In genomic region chrX:140091276-140091886, GRCh38 we compare ENCODE assay signal across 8 cellular contexts.
DNase-seq lines count a peak whose midpoint lies in the region; ATAC-seq and TF ChIP-seq lines count a peak whose summit lies in the region.

No MANE protein-coding gene starts in this region.

- H3K27me3 Mint-ChIP-seq in activated T-helper 17 cell treated with anti-CD3 and anti-CD28 coated beads, Interleukin-2, amount 50 U/mL, for 72 hours: no peaks in the 10 kb centered on the region
- peaks cover 26% of the 10 kb centered on the region for H3K27me3 Mint-ChIP-seq in progenitor cell of endocrine pancreas

- no peak overlapping the region for H3K27ac Mint-ChIP-seq in activated T-helper 17 cell treated with anti-CD3 and anti-CD28 coated beads, Interleukin-2, amount 50 U/mL, for 72 hours
- H3K27ac Mint-ChIP-seq in progenitor cell of endocrine pancreas: no peak overlapping the region

- no peaks in the 10 kb centered on the region for H3K4me1 Mint-ChIP-seq in activated T-helper 17 cell treated with anti-CD3 and anti-CD28 coated beads, Interleukin-2, amount 50 U/mL, for 72 hours
- peaks cover 12% of the 10 kb centered on the region for H3K4me1 Mint-ChIP-seq in progenitor cell of endocrine pancreas (ENCODE audit: low read depth)

- in situ Hi-C loops in GM13977 (cut with MboI; ENCODE audit: low pct_unique_long_range_greater_than_20kb, low sequenced_read_pairs, unreplicated experiment): no loop called here

- peak in 2 of 3 experiments; percentile 17 to 32 for DNase-seq in NCI-H1417 (lab: John Stamatoyannopoulos, UW)
- DNase-seq in NCI-H1417 treated with DMSO at 0.1 percent for 48 hours (lab: John Stamatoyannopoulos, UW): no peak
- DNase-seq in head of caudate nucleus: peak in 36 of 42 donors; percentile 5 to 62 (median 32)
- peak; percentile 42 for DNase-seq in progenitor cell of endocrine pancreas (ENCODE audit: low spot score, unreplicated experiment)
- no peak for DNase-seq in GM13977 (ENCODE audit: low spot score)
- DNase-seq in Kasumi-1 (lab: John Stamatoyannopoulos, UW): no peak

- H3K4me3 Mint-ChIP-seq in activated T-helper 17 cell treated with anti-CD3 and anti-CD28 coated beads, Interleukin-2, amount 50 U/mL, for 72 hours: peak overlapping the region; percentile 41
- H3K4me3 Mint-ChIP-seq in progenitor cell of endocrine pancreas (ENCODE audit: low read depth): peak overlapping the region; percentile 73

- no peaks in the 10 kb centered on the region for H3K9me3 Mint-ChIP-seq in activated T-helper 17 cell treated with anti-CD3 and anti-CD28 coated beads, Interleukin-2, amount 50 U/mL, for 72 hours
- no peaks in the 10 kb centered on the region for H3K9me3 Mint-ChIP-seq in progenitor cell of endocrine pancreas (ENCODE audit: low read depth)

- TF ChIP-seq CTCF in progenitor cell of endocrine pancreas (IDR thresholded peaks at IDR 0.05; ENCODE audit: unreplicated experiment) (peak; percentile 51), GM13977 (IDR thresholded peaks at IDR 0.05; ENCODE audit: extremely low read depth, insufficient read depth, missing control alignments) (no peak)

- no peaks in the 10 kb centered on the region for H3K36me3 Mint-ChIP-seq in activated T-helper 17 cell treated with anti-CD3 and anti-CD28 coated beads, Interleukin-2, amount 50 U/mL, for 72 hours (ENCODE audit: low read depth)
- H3K36me3 Mint-ChIP-seq in progenitor cell of endocrine pancreas (ENCODE audit: insufficient read depth): no peaks in the 10 kb centered on the region

- peak; percentile 80 for ATAC-seq in HG03442 (IDR thresholded peaks at IDR 0.05; ENCODE audit: unreplicated experiment)
- peak; percentile 58 for ATAC-seq in activated T-helper 17 cell treated with anti-CD3 and anti-CD28 coated beads, Interleukin-2, amount 50 U/mL, for 72 hours (replicated peaks)

- intact Hi-C loops in head of caudate nucleus (cut with DNase I): no loop called here

Comparison
In these comparisons a context has a peak if more than half of its experiments do, and no peak if none do; other contexts are left out.
1. DNase-seq: peak in NCI-H1417 (2 of 3), head of caudate nucleus (36 of 42) and progenitor cell of endocrine pancreas (single experiment); none in NCI-H1417 treated with DMSO at 0.1 percent for 48 hours (single experiment), GM13977 (single experiment) and Kasumi-1 (0 of 2).